ENCODE assay signal across 1 cellular context in genomic region chr1:25302330-25302729, GRCh38.
A peak's percentile ranks its signal among the peaks of the same experiment; 100 is the strongest.
TF ChIP-seq lines count a peak whose summit lies in the region.
"Not testable (repeated sequence)": the region's sequence is repeated elsewhere in the genome, so short reads cannot be mapped to it uniquely, and the experiment has no call there.

No MANE protein-coding gene starts in this region.

TF ChIP-seq in K562, 482 proteins besides CTCF, POLR2A, EP300 and RAD21:
- TF ChIP-seq TAL1 (IDR thresholded peaks at IDR 0.05) = peak; percentile 62; the same call in 1 of the 2 replicates
- TF ChIP-seq CBFA2T3 (IDR thresholded peaks at IDR 0.05) = peak; percentile 70
- peak; percentile 77 for TF ChIP-seq ARID1B (IDR thresholded peaks at IDR 0.05)
- TF ChIP-seq DPF2 (IDR thresholded peaks at IDR 0.05) = peak; percentile 74
- peak; percentile 55; the same call in 1 of the 2 replicates for TF ChIP-seq SMARCA4 (IDR thresholded peaks at IDR 0.05)
- peak; percentile 41 for TF ChIP-seq MEIS2 (IDR thresholded peaks at IDR 0.05; ENCODE audit: partially characterized antibody)
- TF ChIP-seq TCF3 (CRISPR knock-in tag; IDR thresholded peaks at IDR 0.05) = peak; percentile 82
- peak; percentile 16; the same call in 1 of the 2 replicates for TF ChIP-seq STAT5A (IDR thresholded peaks at IDR 0.05; ENCODE audit: borderline replicate concordance, low read length)
- TF ChIP-seq PKNOX1 (IDR thresholded peaks at IDR 0.05) = peak; percentile 31
- 0 out of 2 replicates have a peak, but pooled peaks have one; percentile 42 for TF ChIP-seq EGR1 (conservative IDR thresholded peaks at IDR 0.05)
- peak; percentile 19; the same call in 1 of the 2 replicates for TF ChIP-seq MTA2 (IDR thresholded peaks at IDR 0.05; ENCODE audit: low read depth)
- TF ChIP-seq TEAD4 (IDR thresholded peaks at IDR 0.05; ENCODE audit: low read length) = peak; percentile 62
- TF ChIP-seq TEAD4 (CRISPR knock-in tag; IDR thresholded peaks at IDR 0.05; ENCODE audit: borderline replicate concordance) = not testable (repeated sequence)
- peak; percentile 39; the same call in 1 of the 2 replicates for TF ChIP-seq CBFA2T2 (conservative IDR thresholded peaks at IDR 0.05)
